In genomic region chr20:61397790-61398189, GRCh38 we compare ENCODE assay signal across 24 cellular contexts.
A peak's percentile ranks its signal among the peaks of the same experiment; 100 is the strongest.
DNase-seq lines count a peak whose midpoint lies in the region; ATAC-seq, FAIRE-seq and TF ChIP-seq lines count a peak whose summit lies in the region.
"Had no signal": no experiment of that assay in that cellular context is flagged by ENCODE, and none has a peak within 500 bp of the region (broad histone marks: within the 10 kb centered on the region; RNA-seq: fewer than 3 reads in every experiment).

No MANE protein-coding gene starts in this region.

- H3K27ac ChIP-seq in kidney (ENCODE audit: low read depth in 2 of 2, low read length in 2 of 2) = no peak overlapping the region
- H3K27ac ChIP-seq: A549, C4-2B, GM23248 had no signal

- FAIRE-seq in HTR-8/SVneo (lab: Jason Lieb, UNC) (peak; percentile 91), kidney (lab: Jason Lieb, UNC) (no peak)
- FAIRE-seq: A549, GM12878, GM19239, H1 had no signal

- no peak for TF ChIP-seq CTCF in kidney (IDR thresholded peaks at IDR 0.05; ENCODE audit: borderline replicate concordance, extremely low read depth, insufficient read depth)
- no peak for TF ChIP-seq CTCF in activated CD8-positive, alpha-beta T cell treated with anti-CD3 and anti-CD28 coated beads for 36 hours (IDR thresholded peaks at IDR 0.05)

- DNase-seq in HTR-8/SVneo (ENCODE audit: insufficient read length, low spot score) (no peak), kidney (peak; percentile 17), posterior vena cava (ENCODE audit: low spot score) (peak; percentile 54), DMS 273 (lab: John Stamatoyannopoulos, UW; ENCODE audit: unreplicated experiment) (no peak), MV-4-11 (lab: John Stamatoyannopoulos, UW) (no peak)
- no peak for DNase-seq in activated CD8-positive, alpha-beta T cell treated with anti-CD3 and anti-CD28 coated beads for 36 hours
- DNase-seq: 8988T; ACHN; AML-193; Caco-2; CD4-positive, CD25-positive, alpha-beta regulatory T cell; CD8-positive, alpha-beta T cell; DMS 273 treated with DMSO at 0.1 percent for 48 hours; DMS79; EL; GDM1; GM23248; H7; HCEC 1CT had no signal

- intact Hi-C loops in kidney (cut with DNase I) (no loop called here), posterior vena cava (cut with DNase I) (no loop called here)
- intact Hi-C loops in activated CD8-positive, alpha-beta T cell treated with anti-CD3 and anti-CD28 coated beads for 36 hours (cut with micrococcal nuclease) = no loop called here

- no peaks in the 10 kb centered on the region for H3K9me3 Mint-ChIP-seq in activated CD8-positive, alpha-beta T cell treated with anti-CD3 and anti-CD28 coated beads for 36 hours
- H3K9me3 Mint-ChIP-seq: CD8-positive, alpha-beta T cell had no signal

- no peaks in the 10 kb centered on the region for H3K4me1 Mint-ChIP-seq in activated CD8-positive, alpha-beta T cell treated with anti-CD3 and anti-CD28 coated beads for 36 hours (ENCODE audit: low read depth)
- H3K4me1 Mint-ChIP-seq: CD4-positive, CD25-positive, alpha-beta regulatory T cell had no signal

- H3K27me3 Mint-ChIP-seq in activated CD8-positive, alpha-beta T cell treated with anti-CD3 and anti-CD28 coated beads for 36 hours = no peaks in the 10 kb centered on the region
- H3K27me3 Mint-ChIP-seq: CD4-positive, CD25-positive, alpha-beta regulatory T cell had no signal

- POLR2A ChIA-PET in activated CD8-positive, alpha-beta T cell treated with anti-CD3 and anti-CD28 coated beads for 36 hours (lab: Charles Lee) = no interaction called here

- H3K36me3 Mint-ChIP-seq in activated CD8-positive, alpha-beta T cell treated with anti-CD3 and anti-CD28 coated beads for 36 hours (ENCODE audit: low read depth) = no peaks in the 10 kb centered on the region
- H3K36me3 Mint-ChIP-seq: CD4-positive, CD25-positive, alpha-beta regulatory T cell; CD8-positive, alpha-beta T cell had no signal

- H3K4me1 ChIP-seq in kidney (ENCODE audit: control insufficient read depth in 1 of 2, insufficient read depth in 1 of 2, low read depth in 1 of 2, low read length in 2 of 2) = no peaks in the 10 kb centered on the region
- H3K4me1 ChIP-seq: A549, Caco-2 had no signal

- peaks cover 0 to under 1% of the 10 kb centered on the region in 2 donors for H3K9me3 ChIP-seq in kidney (ENCODE audit: control insufficient read depth in 1 of 2, low read length in 2 of 2)
- H3K9me3 ChIP-seq: A549, Caco-2 had no signal

- CTCF ChIA-PET in activated CD8-positive, alpha-beta T cell treated with anti-CD3 and anti-CD28 coated beads for 36 hours (lab: Charles Lee) = no interaction called here

- no peak overlapping the region for H3K4me3 ChIP-seq in kidney (ENCODE audit: low read length in 2 of 2)
- H3K4me3 ChIP-seq: A549, GM12878, GM23248 had no signal

- ATAC-seq in activated CD8-positive, alpha-beta T cell treated with anti-CD3 and anti-CD28 coated beads for 36 hours = no peak
- ATAC-seq: A549; CD8-positive, alpha-beta T cell; GM12878 had no signal

- no peak overlapping the region for H3K27ac Mint-ChIP-seq in activated CD8-positive, alpha-beta T cell treated with anti-CD3 and anti-CD28 coated beads for 36 hours
- H3K27ac Mint-ChIP-seq: CD4-positive, CD25-positive, alpha-beta regulatory T cell; CD8-positive, alpha-beta T cell had no signal

- H3K9ac ChIP-seq in kidney (ENCODE audit: low read length in 2 of 2) = no peak overlapping the region
- H3K9ac ChIP-seq: GM23248 had no signal

- no peaks in the 10 kb centered on the region for H3K36me3 ChIP-seq in kidney (ENCODE audit: control insufficient read depth in 1 of 2, insufficient read depth in 2 of 2, low read length in 2 of 2)

- no peak overlapping the region for H3K4me3 Mint-ChIP-seq in activated CD8-positive, alpha-beta T cell treated with anti-CD3 and anti-CD28 coated beads for 36 hours
- H3K4me3 Mint-ChIP-seq: CD4-positive, CD25-positive, alpha-beta regulatory T cell; CD8-positive, alpha-beta T cell had no signal

Comparison
In these comparisons a context has a peak if more than half of its experiments do, and no peak if none do; other contexts are left out.
1. DNase-seq: peak in kidney (single experiment) and posterior vena cava (single experiment); none in HTR-8/SVneo (single experiment), DMS 273 (single experiment), activated CD8-positive, alpha-beta T cell treated with anti-CD3 and anti-CD28 coated beads for 36 hours (single experiment) and MV-4-11 (single experiment).